ENCODE assay signal across 22 cellular contexts in the genomic region with DNA sequence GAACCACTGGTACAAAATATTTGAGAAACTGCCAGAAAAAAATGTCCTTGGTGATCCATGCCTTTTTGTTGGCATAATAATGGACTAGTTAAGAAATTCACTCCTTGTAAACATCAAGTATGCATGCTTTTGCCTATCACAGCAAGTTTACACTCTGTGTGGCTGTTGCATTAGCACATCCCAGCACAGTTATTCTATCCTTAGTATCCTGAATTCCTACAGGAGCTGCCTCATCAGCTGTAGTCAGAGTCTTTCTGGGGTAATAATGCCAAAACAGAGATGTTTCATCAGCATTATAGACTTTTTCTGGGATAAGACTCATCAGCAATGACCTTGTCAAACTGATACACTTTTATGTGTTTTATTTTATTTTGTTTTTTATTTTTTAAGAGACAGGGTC.
"Had no signal": no experiment of that assay in that cellular context is flagged by ENCODE, and none has a peak within 500 bp of the region (broad histone marks: within the 10 kb centered on the region; RNA-seq: fewer than 3 reads in every experiment).

No MANE protein-coding gene starts in this region.

- H3K79me2 ChIP-seq: parathyroid adenoma had no signal

- H3K4me1 ChIP-seq: gastrocnemius medialis, heart left ventricle, parathyroid adenoma, tibial artery had no signal

- H3K27me3 Mint-ChIP-seq: activated naive CD8-positive, alpha-beta T cell treated with anti-CD3 and anti-CD28 coated beads for 36 hours; naive B cell had no signal

- H2AFZ ChIP-seq: parathyroid adenoma had no signal

- DNase-seq: activated CD4-positive, alpha-beta T cell treated with anti-CD3 and anti-CD28 coated beads for 4 hours; activated CD4-positive, alpha-beta T cell treated with anti-CD3 and anti-CD28 coated beads, Interleukin-2, amount 50 U/mL, for 48 hours; activated CD4-positive, CD25-positive, alpha-beta regulatory T cell; activated naive CD4-positive, alpha-beta T cell treated with Interleukin-2 at 50 U/mL for 16 hours; activated naive CD8-positive, alpha-beta T cell treated with anti-CD3 and anti-CD28 coated beads for 36 hours; activated T-cell treated with anti-CD3 and anti-CD28 coated beads, Interleukin-2, amount 50 U/mL, for 48 hours; amygdala; cerebellar nuclear complex; gastrocnemius medialis; heart left ventricle; left colon; naive B cell; nucleus accumbens; right cardiac atrium; stimulated activated CD4-positive, alpha-beta T cell treated with anti-CD3 and anti-CD28 coated beads, Interleukin-12 subunit alpha, Interleukin-12 subunit beta, amount 100 ng/mL, for 4 hours; stimulated activated CD4-positive, alpha-beta T cell treated with anti-CD3 and anti-CD28 coated beads, Interleukin-4, amount 100 ng/mL, for 4 hours; stimulated activated naive CD8-positive, alpha-beta T cell treated with anti-CD3 and anti-CD28 coated beads, Interleukin-15, Interleukin-2, amounts not matched to agents 100 U/mL and 50 U/mL, for 24 hours; tibial artery had no signal

- H3K27ac Mint-ChIP-seq: activated naive CD8-positive, alpha-beta T cell treated with anti-CD3 and anti-CD28 coated beads for 36 hours; naive B cell; T-helper 1 cell treated with Interleukin-12 subunit alpha and Interleukin-12 subunit beta and Interleukin-4 antibody, amounts not matched to agents 30 μg/mL and 1 μg/mL, for 36 hours had no signal

- ATAC-seq: gastrocnemius medialis; heart left ventricle; left colon; right cardiac atrium; stimulated activated naive CD8-positive, alpha-beta T cell treated with anti-CD3 and anti-CD28 coated beads, Interleukin-15, Interleukin-2, amounts not matched to agents 100 U/mL and 50 U/mL, for 24 hours had no signal

- H3K4me1 Mint-ChIP-seq: activated naive CD8-positive, alpha-beta T cell treated with anti-CD3 and anti-CD28 coated beads for 36 hours; naive B cell had no signal

- H3K9me3 Mint-ChIP-seq: activated naive CD8-positive, alpha-beta T cell treated with anti-CD3 and anti-CD28 coated beads for 36 hours; T-helper 1 cell treated with Interleukin-12 subunit alpha and Interleukin-12 subunit beta and Interleukin-4 antibody, amounts not matched to agents 30 μg/mL and 1 μg/mL, for 36 hours had no signal

- H3K27ac ChIP-seq: coronary artery, epithelial cell of prostate, gastrocnemius medialis, heart left ventricle, parathyroid adenoma, tibial artery had no signal

- H3K36me3 Mint-ChIP-seq: naive B cell had no signal

- H3K4me3 ChIP-seq: coronary artery, gastrocnemius medialis, heart left ventricle, tibial artery had no signal

- H3K9ac ChIP-seq: parathyroid adenoma had no signal

- H3K4me3 Mint-ChIP-seq: activated naive CD8-positive, alpha-beta T cell treated with anti-CD3 and anti-CD28 coated beads for 36 hours; T-helper 1 cell treated with Interleukin-12 subunit alpha and Interleukin-12 subunit beta and Interleukin-4 antibody, amounts not matched to agents 30 μg/mL and 1 μg/mL, for 36 hours had no signal

- H3K9me3 ChIP-seq: gastrocnemius medialis, heart left ventricle, tibial artery had no signal

- H3K27me3 ChIP-seq: gastrocnemius medialis, heart left ventricle, tibial artery had no signal

- H3K36me3 ChIP-seq: gastrocnemius medialis, heart left ventricle, tibial artery had no signal
